22 cellular contexts compared by ENCODE assay signal in genomic region chr4:20788266-20788665, GRCh38.
"Had no signal": no experiment of that assay in that cellular context is flagged by ENCODE, and none has a peak within 500 bp of the region (broad histone marks: within the 10 kb centered on the region; RNA-seq: fewer than 3 reads in every experiment).

No MANE protein-coding gene starts in this region.

- H3K36me3 ChIP-seq: left lung, lower lobe of right lung, spleen, tibial nerve, uterus had no signal

- H3K27ac ChIP-seq: left lung, lower lobe of right lung, parathyroid adenoma, spleen, tibial nerve had no signal

- DNase-seq: hippocampal formation; kidney glomerular epithelial cell; left cardiac atrium; left lung; lower lobe of right lung; mammary epithelial cell; mesenchymal stem cell; naive thymus-derived CD8-positive, alpha-beta T cell; nucleus accumbens; retina; right cardiac atrium; small intestine; spleen; stimulated activated CD4-positive, alpha-beta T cell treated with anti-CD3 and anti-CD28 coated beads, Interleukin-4, amount 100 ng/mL, for 24 hours; stimulated activated naive CD4-positive, alpha-beta T cell treated with Interleukin-2 at 50 U/mL for 16 hours; stimulated activated naive CD8-positive, alpha-beta T cell treated with anti-CD3 and anti-CD28 coated beads, Interleukin-15, amount 100 ng/mL, for 72 hours; substantia nigra; uterus had no signal

- ATAC-seq: left cardiac atrium; left lung; lower lobe of right lung; naive thymus-derived CD8-positive, alpha-beta T cell; right cardiac atrium; sciatic nerve; stimulated activated memory B cell treated with anti-CD40 and anti-IgM and Interleukin-4, amounts not matched to agents 10 μg/mL and 1 μg/mL and 100 μg/mL, for 72 hours; stimulated activated naive CD8-positive, alpha-beta T cell treated with anti-CD3 and anti-CD28 coated beads, Interleukin-15, amount 100 ng/mL, for 72 hours had no signal

- H3K27me3 ChIP-seq: left lung, spleen, tibial nerve, uterus had no signal

- H3K9me3 ChIP-seq: uterus had no signal

- H3K4me1 ChIP-seq: left lung, lower lobe of right lung, parathyroid adenoma, spleen, tibial nerve, uterus had no signal

- H3K4me3 ChIP-seq: left lung, lower lobe of right lung, spleen, tibial nerve, uterus had no signal
